Comparison of ENCODE assay signal across 15 cellular contexts in the genomic region with DNA sequence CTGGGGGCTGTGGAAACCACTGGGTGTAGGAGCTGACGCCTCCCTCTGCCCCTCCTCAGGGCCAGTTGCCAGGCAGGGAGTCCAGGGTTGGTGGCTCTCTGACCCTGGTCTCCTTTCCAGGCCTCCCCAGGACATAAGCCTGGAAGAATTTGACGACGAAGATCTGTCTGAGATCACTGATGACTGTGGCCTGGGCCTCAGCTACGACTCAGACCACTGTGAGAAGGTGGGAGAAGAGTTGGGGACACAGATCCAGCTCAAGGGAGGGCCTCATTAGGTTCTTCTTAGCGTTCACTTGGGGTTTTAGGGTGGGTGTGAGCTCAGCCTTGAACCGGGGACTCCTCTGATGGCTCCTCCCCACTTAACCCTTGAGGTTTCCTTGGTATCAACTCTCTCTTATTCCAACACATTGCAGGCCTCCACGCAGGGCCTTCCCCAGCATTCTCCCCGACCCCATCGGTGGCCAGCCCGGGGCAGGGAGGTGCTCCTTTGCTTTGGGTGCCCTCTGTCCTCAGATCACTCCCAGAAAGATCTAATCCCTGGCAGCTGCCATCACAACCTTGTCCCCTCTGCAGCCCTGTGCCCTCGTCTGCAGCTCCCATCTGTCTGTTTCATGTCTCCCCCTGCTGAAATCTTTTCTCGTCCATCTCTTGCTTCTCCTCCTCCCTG. TPM values are rescaled to one million over a fixed set of nuclear protein-coding genes. Genes with fewer than 3 reads are reported as not detected.
DNase-seq lines count a peak whose midpoint lies in the region; ATAC-seq and TF ChIP-seq lines count a peak whose summit lies in the region.
"Had no signal": no experiment of that assay in that cellular context is flagged by ENCODE, and none has a peak within 500 bp of the region (broad histone marks: within the 10 kb centered on the region; RNA-seq: fewer than 3 reads in every experiment).

No MANE protein-coding gene starts in this region.

- ATAC-seq in stimulated activated naive CD8-positive, alpha-beta T cell treated with anti-CD3 and anti-CD28 coated beads, Interleukin-15, Interleukin-2, amounts not matched to agents 100 U/mL and 50 U/mL, for 24 hours, result no peak
- no peak for ATAC-seq in upper lobe of right lung
- ATAC-seq: K562 had no signal

- H3K36me3 Mint-ChIP-seq in stimulated activated naive CD8-positive, alpha-beta T cell treated with anti-CD3 and anti-CD28 coated beads, Interleukin-15, Interleukin-2, amounts not matched to agents 100 ng/mL and 50 ng/mL, for 24 hours (ENCODE audit: low read depth), result peaks cover 8% of the 10 kb centered on the region

- no peaks in the 10 kb centered on the region for H3K36me3 ChIP-seq in iPS-15b (ENCODE audit: control insufficient read depth, insufficient read depth, low read length)
- no peaks in the 10 kb centered on the region for H3K36me3 ChIP-seq in colonic mucosa
- H3K36me3 ChIP-seq in upper lobe of right lung, result no peaks in the 10 kb centered on the region

- no peaks in the 10 kb centered on the region for H3K9me3 Mint-ChIP-seq in stimulated activated naive CD8-positive, alpha-beta T cell treated with anti-CD3 and anti-CD28 coated beads, Interleukin-15, Interleukin-2, amounts not matched to agents 100 ng/mL and 50 ng/mL, for 24 hours

- intact Hi-C loops in colonic mucosa (cut with DNase I), result no loop called here
- intact Hi-C loops in upper lobe of right lung (cut with DNase I), result no loop called here

- H3K27me3 Mint-ChIP-seq in stimulated activated naive CD8-positive, alpha-beta T cell treated with anti-CD3 and anti-CD28 coated beads, Interleukin-15, Interleukin-2, amounts not matched to agents 100 ng/mL and 50 ng/mL, for 24 hours, result peaks cover 41% of the 10 kb centered on the region

- peak overlapping the region; percentile 57 for H3K4me3 Mint-ChIP-seq in stimulated activated naive CD8-positive, alpha-beta T cell treated with anti-CD3 and anti-CD28 coated beads, Interleukin-15, Interleukin-2, amounts not matched to agents 100 ng/mL and 50 ng/mL, for 24 hours

- DNase-seq in stimulated activated naive CD8-positive, alpha-beta T cell treated with anti-CD3 and anti-CD28 coated beads, Interleukin-15, Interleukin-2, amounts not matched to agents 100 U/mL and 50 U/mL, for 24 hours, result no peak
- no peak for DNase-seq in colonic mucosa
- DNase-seq in NCI-H1930 (lab: John Stamatoyannopoulos, UW), result no peak
- DNase-seq in NCI-H345 (lab: John Stamatoyannopoulos, UW), result no peak
- DNase-seq in upper lobe of right lung, result no peak
- DNase-seq: activated effector memory CD4-positive, alpha-beta T cell treated with anti-CD3 and anti-CD28 coated beads, Interleukin-2, amount 50 U/mL, for 16 hours; cortex of kidney; NCI-H187; stimulated activated CD8-positive, alpha-beta memory T cell treated with anti-CD3 and anti-CD28 coated beads, Interleukin-4, amount 100 ng/mL, for 48 hours had no signal

- peak overlapping the region; percentile 13 for H3K4me3 ChIP-seq in iPS-15b (ENCODE audit: low read depth, low read length)
- H3K4me3 ChIP-seq in colonic mucosa, result no peak overlapping the region
- H3K4me3 ChIP-seq in upper lobe of right lung, result no peak overlapping the region
- H3K4me3 ChIP-seq: K562 had no signal

- peaks cover 9% of the 10 kb centered on the region for H3K4me1 Mint-ChIP-seq in stimulated activated naive CD8-positive, alpha-beta T cell treated with anti-CD3 and anti-CD28 coated beads, Interleukin-15, Interleukin-2, amounts not matched to agents 100 ng/mL and 50 ng/mL, for 24 hours (ENCODE audit: low read depth)

- no peak for TF ChIP-seq CTCF in VCaP (conservative IDR thresholded peaks at IDR 0.05)
- no peak for TF ChIP-seq CTCF in colonic mucosa (IDR thresholded peaks at IDR 0.05)
- no peak for TF ChIP-seq CTCF in upper lobe of right lung (IDR thresholded peaks at IDR 0.05)

- H3K9ac ChIP-seq in iPS-15b (ENCODE audit: low read depth, low read length) (no peak overlapping the region), colonic mucosa (ENCODE audit: low read depth in 2 of 2, low read length in 2 of 2) (no peak overlapping the region)

- H3K4me1 ChIP-seq in iPS-15b (ENCODE audit: control insufficient read depth, insufficient read depth, low read length), result peaks cover 2% of the 10 kb centered on the region
- no peaks in the 10 kb centered on the region for H3K4me1 ChIP-seq in colonic mucosa
- no peaks in the 10 kb centered on the region for H3K4me1 ChIP-seq in upper lobe of right lung

- H3K9me3 ChIP-seq in iPS-15b (ENCODE audit: control insufficient read depth, insufficient read depth, low read length) (no peaks in the 10 kb centered on the region), colonic mucosa (no peaks in the 10 kb centered on the region), upper lobe of right lung (no peaks in the 10 kb centered on the region)

- peaks cover 53% of the 10 kb centered on the region for H3K27me3 ChIP-seq in iPS-15b (ENCODE audit: control insufficient read depth, insufficient read depth, low read length)
- peaks cover 45% of the 10 kb centered on the region for H3K27me3 ChIP-seq in colonic mucosa
- peaks cover 61% of the 10 kb centered on the region for H3K27me3 ChIP-seq in upper lobe of right lung

- no peak overlapping the region for H3K27ac Mint-ChIP-seq in stimulated activated naive CD8-positive, alpha-beta T cell treated with anti-CD3 and anti-CD28 coated beads, Interleukin-15, Interleukin-2, amounts not matched to agents 100 ng/mL and 50 ng/mL, for 24 hours
- H3K27ac Mint-ChIP-seq: CD14-positive monocyte had no signal

- peak overlapping the region; percentile 79; the same call in 1 of the 2 replicates for H3K27ac ChIP-seq in VCaP
- H3K27ac ChIP-seq in colonic mucosa, result no peak overlapping the region
- H3K27ac ChIP-seq in upper lobe of right lung, result no peak overlapping the region

RNA-seq across cellular contexts. Expression of a gene that starts 1.2 kb away (rescaled TPM):
- total RNA-seq in colonic mucosa (1 to 10 TPM; 1.2 to 1.4 TPM), upper lobe of right lung (2.6 TPM)

RNA-seq across cellular contexts. Expression of a gene that starts 19.2 kb away (rescaled TPM):
- total RNA-seq in colonic mucosa (10 to 100 TPM; 52.6 to 89.7 TPM), upper lobe of right lung (66.7 TPM)

RNA-seq across cellular contexts. Expression of a gene that starts 23.6 kb away (rescaled TPM):
- total RNA-seq in colonic mucosa, result 10 to 100 TPM; 20.1 to 21.7 TPM
- 12.7 TPM for total RNA-seq in upper lobe of right lung

RNA-seq across cellular contexts. Expression of a gene that starts 26.1 kb away (rescaled TPM):
- total RNA-seq in colonic mucosa (10 to 100 TPM; 40.6 to 61.0 TPM), upper lobe of right lung (46.4 TPM)

RNA-seq across cellular contexts. Expression of a gene that starts 39.1 kb away (rescaled TPM):
- total RNA-seq in colonic mucosa (not detected), upper lobe of right lung (not detected)
- total RNA-seq: fibroblast of villous mesenchyme, K562 had no signal
